ENCODE assay signal across 1 cellular context in the genomic region with DNA sequence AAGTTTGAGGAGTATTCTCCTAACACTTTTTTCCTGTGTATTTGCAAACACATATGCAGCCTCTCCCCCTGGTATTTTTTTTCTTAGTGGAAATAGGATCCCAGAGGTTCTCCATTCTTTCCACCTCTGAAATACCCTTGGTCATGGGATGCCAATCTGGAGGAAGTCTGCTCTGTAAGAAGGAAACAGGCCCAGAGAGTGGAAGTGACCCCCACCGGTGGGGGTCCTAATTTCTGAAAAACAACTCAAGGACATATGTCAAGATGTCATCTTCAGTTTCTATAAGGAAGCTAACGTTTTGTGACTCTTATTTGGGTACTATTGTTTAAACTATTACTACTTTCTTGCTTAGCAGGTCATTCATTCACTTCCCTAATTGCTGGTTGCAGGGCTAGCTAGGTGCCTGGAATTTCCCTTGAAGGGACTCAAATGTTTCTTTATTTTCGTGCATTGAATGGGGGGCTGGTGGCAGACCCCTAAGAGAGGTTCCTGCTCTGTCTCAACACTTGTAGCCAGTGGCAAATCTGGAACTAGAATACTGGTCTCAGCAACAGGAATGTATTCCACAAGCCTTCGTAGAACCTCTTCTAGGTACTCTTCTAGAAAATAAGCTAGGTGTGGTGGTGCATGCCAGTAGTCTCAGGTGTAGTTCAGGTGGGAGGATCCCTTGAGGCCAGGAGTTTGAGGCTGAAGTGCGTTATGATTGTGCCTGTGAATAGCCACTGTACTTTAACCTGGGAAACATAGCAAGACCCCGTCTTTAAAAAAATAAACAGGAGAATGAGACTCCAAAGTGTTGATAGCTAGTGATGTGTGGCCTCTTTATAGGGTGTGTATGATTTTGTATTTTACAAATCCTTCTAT.
TF ChIP-seq lines count a peak whose summit lies in the region.

No MANE protein-coding gene starts in this region.

TF ChIP-seq in SK-N-SH, 30 proteins besides CTCF, POLR2A, EP300 and RAD21:
- TF ChIP-seq FOXJ3 (CRISPR knock-in tag; IDR thresholded peaks at IDR 0.05) (no peak), ELF1 (IDR thresholded peaks at IDR 0.05) (no peak), POLR2AphosphoS5 (IDR thresholded peaks at IDR 0.05; ENCODE audit: low read depth, low read length) (no peak), NRF1 (IDR thresholded peaks at IDR 0.05; ENCODE audit: low read depth, low read length) (no peak), NFIC (IDR thresholded peaks at IDR 0.05; ENCODE audit: borderline replicate concordance) (no peak), FOXM1 (IDR thresholded peaks at IDR 0.05; ENCODE audit: low read depth) (no peak), CHD2 (IDR thresholded peaks at IDR 0.05; ENCODE audit: low read length, partially characterized antibody) (no peak), RCOR1 (IDR thresholded peaks at IDR 0.05; ENCODE audit: low read length) (no peak), MEF2A (IDR thresholded peaks at IDR 0.05; ENCODE audit: borderline replicate concordance, low read depth) (no peak), RFX5 (IDR thresholded peaks at IDR 0.05; ENCODE audit: low read length) (no peak), TEAD4 (IDR thresholded peaks at IDR 0.05; ENCODE audit: borderline replicate concordance, insufficient read depth) (no peak), SMC3 (IDR thresholded peaks at IDR 0.05; ENCODE audit: low read depth, low read length) (no peak), EZH2phosphoT487 (IDR thresholded peaks at IDR 0.05; ENCODE audit: borderline replicate concordance, low read depth) (no peak)
- TF ChIP-seq, protein P1, sequence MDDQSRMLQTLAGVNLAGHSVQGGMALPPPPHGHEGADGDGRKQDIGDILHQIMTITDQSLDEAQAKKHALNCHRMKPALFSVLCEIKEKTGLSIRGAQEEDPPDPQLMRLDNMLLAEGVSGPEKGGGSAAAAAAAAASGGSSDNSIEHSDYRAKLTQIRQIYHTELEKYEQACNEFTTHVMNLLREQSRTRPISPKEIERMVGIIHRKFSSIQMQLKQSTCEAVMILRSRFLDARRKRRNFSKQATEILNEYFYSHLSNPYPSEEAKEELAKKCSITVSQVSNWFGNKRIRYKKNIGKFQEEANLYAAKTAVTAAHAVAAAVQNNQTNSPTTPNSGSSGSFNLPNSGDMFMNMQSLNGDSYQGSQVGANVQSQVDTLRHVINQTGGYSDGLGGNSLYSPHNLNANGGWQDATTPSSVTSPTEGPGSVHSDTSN (IDR thresholded peaks at IDR 0.05) = no peak
- TF ChIP-seq, protein P2, sequence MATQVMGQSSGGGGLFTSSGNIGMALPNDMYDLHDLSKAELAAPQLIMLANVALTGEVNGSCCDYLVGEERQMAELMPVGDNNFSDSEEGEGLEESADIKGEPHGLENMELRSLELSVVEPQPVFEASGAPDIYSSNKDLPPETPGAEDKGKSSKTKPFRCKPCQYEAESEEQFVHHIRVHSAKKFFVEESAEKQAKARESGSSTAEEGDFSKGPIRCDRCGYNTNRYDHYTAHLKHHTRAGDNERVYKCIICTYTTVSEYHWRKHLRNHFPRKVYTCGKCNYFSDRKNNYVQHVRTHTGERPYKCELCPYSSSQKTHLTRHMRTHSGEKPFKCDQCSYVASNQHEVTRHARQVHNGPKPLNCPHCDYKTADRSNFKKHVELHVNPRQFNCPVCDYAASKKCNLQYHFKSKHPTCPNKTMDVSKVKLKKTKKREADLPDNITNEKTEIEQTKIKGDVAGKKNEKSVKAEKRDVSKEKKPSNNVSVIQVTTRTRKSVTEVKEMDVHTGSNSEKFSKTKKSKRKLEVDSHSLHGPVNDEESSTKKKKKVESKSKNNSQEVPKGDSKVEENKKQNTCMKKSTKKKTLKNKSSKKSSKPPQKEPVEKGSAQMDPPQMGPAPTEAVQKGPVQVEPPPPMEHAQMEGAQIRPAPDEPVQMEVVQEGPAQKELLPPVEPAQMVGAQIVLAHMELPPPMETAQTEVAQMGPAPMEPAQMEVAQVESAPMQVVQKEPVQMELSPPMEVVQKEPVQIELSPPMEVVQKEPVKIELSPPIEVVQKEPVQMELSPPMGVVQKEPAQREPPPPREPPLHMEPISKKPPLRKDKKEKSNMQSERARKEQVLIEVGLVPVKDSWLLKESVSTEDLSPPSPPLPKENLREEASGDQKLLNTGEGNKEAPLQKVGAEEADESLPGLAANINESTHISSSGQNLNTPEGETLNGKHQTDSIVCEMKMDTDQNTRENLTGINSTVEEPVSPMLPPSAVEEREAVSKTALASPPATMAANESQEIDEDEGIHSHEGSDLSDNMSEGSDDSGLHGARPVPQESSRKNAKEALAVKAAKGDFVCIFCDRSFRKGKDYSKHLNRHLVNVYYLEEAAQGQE (IDR thresholded peaks at IDR 0.05; ENCODE audit: low read depth, low read length) = no peak
- TF ChIP-seq, protein P3, sequence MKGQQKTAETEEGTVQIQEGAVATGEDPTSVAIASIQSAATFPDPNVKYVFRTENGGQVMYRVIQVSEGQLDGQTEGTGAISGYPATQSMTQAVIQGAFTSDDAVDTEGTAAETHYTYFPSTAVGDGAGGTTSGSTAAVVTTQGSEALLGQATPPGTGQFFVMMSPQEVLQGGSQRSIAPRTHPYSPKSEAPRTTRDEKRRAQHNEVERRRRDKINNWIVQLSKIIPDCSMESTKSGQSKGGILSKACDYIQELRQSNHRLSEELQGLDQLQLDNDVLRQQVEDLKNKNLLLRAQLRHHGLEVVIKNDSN (IDR thresholded peaks at IDR 0.05; ENCODE audit: borderline replicate concordance, low read depth) = no peak
- TF ChIP-seq, protein P4, sequence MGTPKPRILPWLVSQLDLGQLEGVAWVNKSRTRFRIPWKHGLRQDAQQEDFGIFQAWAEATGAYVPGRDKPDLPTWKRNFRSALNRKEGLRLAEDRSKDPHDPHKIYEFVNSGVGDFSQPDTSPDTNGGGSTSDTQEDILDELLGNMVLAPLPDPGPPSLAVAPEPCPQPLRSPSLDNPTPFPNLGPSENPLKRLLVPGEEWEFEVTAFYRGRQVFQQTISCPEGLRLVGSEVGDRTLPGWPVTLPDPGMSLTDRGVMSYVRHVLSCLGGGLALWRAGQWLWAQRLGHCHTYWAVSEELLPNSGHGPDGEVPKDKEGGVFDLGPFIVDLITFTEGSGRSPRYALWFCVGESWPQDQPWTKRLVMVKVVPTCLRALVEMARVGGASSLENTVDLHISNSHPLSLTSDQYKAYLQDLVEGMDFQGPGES (IDR thresholded peaks at IDR 0.05; ENCODE audit: low read depth, low read length) = no peak
